In the genomic region with DNA sequence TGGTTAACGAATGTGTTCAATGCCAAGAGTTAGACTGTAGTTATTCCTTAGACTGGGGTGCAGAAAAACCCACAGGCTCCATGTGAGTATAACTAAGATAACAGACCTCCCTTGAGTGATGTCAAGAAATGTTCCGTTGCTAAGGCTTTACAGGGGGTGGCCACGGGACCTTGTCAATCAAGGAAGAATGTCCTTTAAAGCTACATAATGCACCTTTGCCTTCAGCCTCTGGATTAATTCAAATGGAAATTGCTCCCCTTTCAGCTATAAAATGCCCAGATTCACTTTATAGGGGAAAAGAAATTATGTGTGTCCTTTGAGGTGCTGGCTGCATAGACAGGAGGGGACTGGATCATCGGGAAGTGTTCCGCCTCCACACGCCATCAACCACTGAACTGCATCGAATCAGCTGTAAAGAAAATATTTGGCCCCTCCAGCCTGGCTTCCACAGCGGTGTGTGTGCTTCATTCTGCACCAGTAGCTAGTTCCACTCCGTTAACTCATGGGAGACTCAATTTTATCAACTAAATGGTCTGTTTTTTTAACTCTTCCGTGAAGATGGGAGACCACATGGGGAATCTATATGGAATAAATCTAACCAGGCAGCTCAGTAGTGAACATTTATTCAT, we compare ENCODE assay signal across 21 cellular contexts.
A peak's percentile ranks its signal among the peaks of the same experiment; 100 is the strongest.
DNase-seq lines count a peak whose midpoint lies in the region; TF ChIP-seq lines count a peak whose summit lies in the region.
"Had no signal": no experiment of that assay in that cellular context is flagged by ENCODE, and none has a peak within 500 bp of the region (broad histone marks: within the 10 kb centered on the region; RNA-seq: fewer than 3 reads in every experiment).

No MANE protein-coding gene starts in this region.

- no peak for DNase-seq in activated CD4-positive, alpha-beta T cell treated with anti-CD3 and anti-CD28 coated beads, Interleukin-2, amount 10 ng/mL, durations not matched to agents 7 days and 5 days
- DNase-seq in activated CD4-positive, alpha-beta T cell treated with anti-CD3 and anti-CD28 coated beads, Interleukin-2, amount 50 U/mL, for 48 hours = no peak
- DNase-seq in astrocyte of the hippocampus (ENCODE audit: low read depth, low spot score) = peak; percentile 37
- DNase-seq in activated effector memory CD4-positive, alpha-beta T cell treated with Interleukin-2 at 50 U/mL for 16 hours = no peak
- DNase-seq in globus pallidus (ENCODE audit: low spot score) = no peak
- DNase-seq in MG63 = no peak
- DNase-seq in NCI-H2081 (lab: John Stamatoyannopoulos, UW) = no peak
- DNase-seq: activated CD4-positive, alpha-beta T cell treated with anti-CD3 and anti-CD28 coated beads for 48 hours; activated naive CD4-positive, alpha-beta T cell treated with anti-CD3 and anti-CD28 coated beads, Interleukin-2, amount 10 ng/mL, durations not matched to agents 7 days and 5 days; aorta; C1 segment of cervical spinal cord; cerebellar nuclear complex; effector CD8-positive, alpha-beta T cell; esophagus squamous epithelium; glutamatergic neuron; IMR-90; left ventricle myocardium superior; stimulated activated CD4-positive, alpha-beta T cell treated with anti-CD3 and anti-CD28 coated beads, Interleukin-2, amount 100 ng/mL, for 24 hours; stimulated activated naive CD8-positive, alpha-beta T cell treated with anti-CD3 and anti-CD28 coated beads, Interleukin-15, amount 100 ng/mL, for 72 hours had no signal

- H3K9me3 Mint-ChIP-seq in activated CD4-positive, alpha-beta T cell treated with anti-CD3 and anti-CD28 coated beads, Interleukin-2, amount 10 ng/mL, durations not matched to agents 7 days and 5 days = peaks cover 16% of the 10 kb centered on the region
- H3K9me3 Mint-ChIP-seq in nephron = no peaks in the 10 kb centered on the region
- H3K9me3 Mint-ChIP-seq: type B pancreatic cell had no signal

- POLR2A ChIA-PET in activated CD4-positive, alpha-beta T cell treated with anti-CD3 and anti-CD28 coated beads, Interleukin-2, amount 10 ng/mL, durations not matched to agents 7 days and 5 days (lab: Charles Lee) = interaction anchor here (1.0 kb wide), 1 partner anchor 35 kb away, joined by 3 read pairs; no protein-coding TSS in a partner anchor

- peaks cover 8% of the 10 kb centered on the region for H3K27me3 Mint-ChIP-seq in activated CD4-positive, alpha-beta T cell treated with anti-CD3 and anti-CD28 coated beads, Interleukin-2, amount 10 ng/mL, durations not matched to agents 7 days and 5 days
- H3K27me3 Mint-ChIP-seq in nephron (ENCODE audit: low read depth) = peaks cover 9% of the 10 kb centered on the region
- H3K27me3 Mint-ChIP-seq: type B pancreatic cell had no signal

- H3K36me3 Mint-ChIP-seq in activated CD4-positive, alpha-beta T cell treated with anti-CD3 and anti-CD28 coated beads, Interleukin-2, amount 10 ng/mL, durations not matched to agents 7 days and 5 days (ENCODE audit: low read depth) = peaks cover 32% of the 10 kb centered on the region
- no peaks in the 10 kb centered on the region for H3K36me3 Mint-ChIP-seq in nephron (ENCODE audit: low read depth)
- H3K36me3 Mint-ChIP-seq: type B pancreatic cell had no signal

- no peaks in the 10 kb centered on the region for H3K36me3 ChIP-seq in MG63
- H3K36me3 ChIP-seq: esophagus squamous epithelium had no signal

- peaks cover 93% of the 10 kb centered on the region for H3K4me1 Mint-ChIP-seq in activated CD4-positive, alpha-beta T cell treated with anti-CD3 and anti-CD28 coated beads, Interleukin-2, amount 10 ng/mL, durations not matched to agents 7 days and 5 days
- H3K4me1 Mint-ChIP-seq in nephron = peaks cover 52% of the 10 kb centered on the region

- no peak overlapping the region for H3K27ac Mint-ChIP-seq in activated CD4-positive, alpha-beta T cell treated with anti-CD3 and anti-CD28 coated beads, Interleukin-2, amount 10 ng/mL, durations not matched to agents 7 days and 5 days
- peak overlapping the region; percentile 10 to 80 (median 25) for H3K27ac Mint-ChIP-seq in nephron
- H3K27ac Mint-ChIP-seq: stimulated activated naive CD8-positive, alpha-beta T cell treated with anti-CD3 and anti-CD28 coated beads, Interleukin-15, amount 100 ng/mL, for 72 hours; type B pancreatic cell had no signal

- H3K4me3 Mint-ChIP-seq in activated CD4-positive, alpha-beta T cell treated with anti-CD3 and anti-CD28 coated beads, Interleukin-2, amount 10 ng/mL, durations not matched to agents 7 days and 5 days = peak overlapping the region; percentile 9
- H3K4me3 Mint-ChIP-seq in nephron = no peak overlapping the region
- H3K4me3 Mint-ChIP-seq: activated naive CD4-positive, alpha-beta T cell treated with anti-CD3 and anti-CD28 coated beads, Interleukin-2, amount 10 ng/mL, durations not matched to agents 7 days and 5 days; type B pancreatic cell had no signal

- H3K9me3 ChIP-seq in MG63 = no peaks in the 10 kb centered on the region

- no peak for TF ChIP-seq CTCF in nephron (IDR thresholded peaks at IDR 0.05; ENCODE audit: unreplicated experiment in 3 of 3)

- no peaks in the 10 kb centered on the region for H3K27me3 ChIP-seq in MG63

- CTCF ChIA-PET in activated CD4-positive, alpha-beta T cell treated with anti-CD3 and anti-CD28 coated beads, Interleukin-2, amount 10 ng/mL, durations not matched to agents 7 days and 5 days (lab: Charles Lee) = interaction anchor here (0.5 to 1.6 kb wide), 6 partner anchors 10 to 1185 kb away, joined by 3 to 7 read pairs (median 4); no protein-coding TSS in a partner anchor

- no peak overlapping the region for H3K4me3 ChIP-seq in MG63
- H3K4me3 ChIP-seq: esophagus squamous epithelium had no signal
